ENCODE assay signal across 1 cellular context in the genomic region with DNA sequence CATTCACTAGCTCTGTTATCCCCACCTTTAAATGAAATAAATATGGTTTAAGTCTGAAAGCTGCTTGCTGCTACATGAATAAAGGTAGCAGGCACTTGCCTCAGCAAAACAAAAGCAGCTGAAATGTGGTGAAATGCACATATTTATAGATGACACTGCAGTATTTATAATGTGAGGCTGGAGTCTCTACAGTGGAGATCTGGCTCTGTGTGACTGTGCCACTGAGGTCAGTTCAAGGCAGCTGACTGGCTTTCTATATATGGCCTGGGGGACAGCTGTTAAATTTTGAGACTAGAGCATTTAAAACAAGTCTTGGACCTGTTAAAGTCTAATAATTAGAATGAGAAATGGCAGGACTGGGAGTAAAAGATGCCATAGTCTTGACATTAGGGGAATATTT.
TF ChIP-seq lines count a peak whose summit lies in the region.

No MANE protein-coding gene starts in this region.

TF ChIP-seq in IMR-90, 13 proteins besides CTCF, POLR2A, EP300 and RAD21:
- TF ChIP-seq MAFK (IDR thresholded peaks at IDR 0.05; ENCODE audit: low read depth, low read length) (0 out of 2 replicates have a peak, but pooled peaks have one; percentile 4), CHD1 (IDR thresholded peaks at IDR 0.05; ENCODE audit: low read depth, low read length) (no peak)
